Comparison of ENCODE assay signal across 25 cellular contexts in the genomic region with DNA sequence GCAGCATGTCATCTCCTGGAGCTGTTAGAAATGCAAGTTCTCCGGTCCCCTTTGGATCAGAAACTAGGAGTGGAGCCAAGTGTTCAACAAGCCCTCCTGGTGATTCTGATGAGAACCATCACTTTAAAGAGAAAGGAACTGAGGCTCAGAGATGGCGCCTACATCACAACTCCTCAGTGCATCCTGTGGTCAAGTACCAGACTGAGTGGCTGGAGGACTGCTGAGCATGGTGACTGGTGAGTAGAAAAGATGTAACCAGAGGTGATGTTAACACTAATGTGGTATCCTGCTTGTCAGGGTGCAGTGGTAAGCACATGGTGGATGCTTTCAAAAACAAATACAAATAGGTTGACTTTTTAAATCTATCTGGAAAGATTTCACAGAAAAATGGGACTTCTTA. TPM values are rescaled to one million over a fixed set of nuclear protein-coding genes. Genes with fewer than 3 reads are reported as not detected.
"Had no signal": no experiment of that assay in that cellular context is flagged by ENCODE, and none has a peak within 500 bp of the region (broad histone marks: within the 10 kb centered on the region; RNA-seq: fewer than 3 reads in every experiment).

No MANE protein-coding gene starts in this region.

- ATAC-seq: heart right ventricle; lower lobe of right lung; right cardiac atrium; stimulated activated naive CD8-positive, alpha-beta T cell treated with anti-CD3 and anti-CD28 coated beads, Interleukin-15, Interleukin-2, amounts not matched to agents 100 U/mL and 50 U/mL, for 24 hours had no signal

- H3K27ac Mint-ChIP-seq: endodermal cell, nephron, progenitor cell of endocrine pancreas, type B pancreatic cell had no signal

- H3K27me3 ChIP-seq: colonic mucosa, heart right ventricle, pancreas, suprapubic skin, thyroid gland had no signal

- DNase-seq: colonic mucosa; dermis blood vessel endothelial cell; effector CD4-positive, alpha-beta T cell; endodermal cell; heart right ventricle; hypothalamus; kidney; left cardiac atrium; left ventricle myocardium inferior; lower lobe of right lung; mesenchymal stem cell; midbrain; occipital lobe; pancreas; right cardiac atrium; small intestine; stimulated activated CD4-positive, alpha-beta T cell treated with anti-CD3 and anti-CD28 coated beads, Interleukin-12 subunit alpha, Interleukin-12 subunit beta, amount 100 ng/mL, for 4 hours; stimulated activated naive CD8-positive, alpha-beta T cell treated with anti-CD3 and anti-CD28 coated beads, Interleukin-15, Interleukin-2, amounts not matched to agents 100 U/mL and 50 U/mL, for 24 hours; thyroid gland had no signal

- H3K9me3 Mint-ChIP-seq: endodermal cell, nephron had no signal

- H3K4me1 Mint-ChIP-seq: endodermal cell had no signal

- FAIRE-seq: endothelial cell of umbilical vein, frontal cortex, kidney, pancreas, small intestine had no signal

- H3K36me3 ChIP-seq: colonic mucosa, thyroid gland had no signal

- H3K27ac ChIP-seq: colonic mucosa, heart right ventricle, left ventricle myocardium inferior, lower lobe of right lung, pancreas, suprapubic skin, thyroid gland had no signal

- H3K4me3 ChIP-seq: colonic mucosa, heart right ventricle, left ventricle myocardium inferior, lower lobe of right lung, pancreas, suprapubic skin, thyroid gland had no signal

- H3K4me3 Mint-ChIP-seq: endodermal cell, nephron, type B pancreatic cell had no signal

- H3K9me3 ChIP-seq: colonic mucosa, heart right ventricle, left ventricle myocardium inferior, lower lobe of right lung, pancreas, suprapubic skin, thyroid gland had no signal

- H3K4me1 ChIP-seq: colonic mucosa, lower lobe of right lung, pancreas, thyroid gland had no signal

RNA-seq across cellular contexts. Expression of gene OIT3, which starts 3.5 kb away (rescaled TPM):
- total RNA-seq: kidney, left ventricle myocardium inferior, suprapubic skin had no signal
- polyA plus RNA-seq: endothelial cell of umbilical vein had no signal
